27 cellular contexts compared by ENCODE assay signal in genomic region chr5:61254969-61255555, GRCh38.
DNase-seq lines count a peak whose midpoint lies in the region; ATAC-seq, FAIRE-seq and TF ChIP-seq lines count a peak whose summit lies in the region.
"Had no signal": no experiment of that assay in that cellular context is flagged by ENCODE, and none has a peak within 500 bp of the region (broad histone marks: within the 10 kb centered on the region; RNA-seq: fewer than 3 reads in every experiment).

No MANE protein-coding gene starts in this region.

- no peak overlapping the region for H3K9ac ChIP-seq in keratinocyte (ENCODE audit: control insufficient read depth, extremely low read depth, insufficient read depth, low read length)
- no peak overlapping the region for H3K9ac ChIP-seq in kidney (ENCODE audit: low read length in 2 of 2)
- H3K9ac ChIP-seq: KMS-11 had no signal

- DNase-seq in HFFc6: peak; percentile 35
- no peak for DNase-seq in RWPE2 (ENCODE audit: low spot score)
- no peak for DNase-seq in keratinocyte (ENCODE audit: low read depth, low spot score)
- peak; percentile 52 for DNase-seq in renal cortical epithelial cell (ENCODE audit: low read depth)
- no peak for DNase-seq in activated naive CD4-positive, alpha-beta T cell treated with Interleukin-2 at 50 U/mL for 16 hours
- no peak for DNase-seq in HK-2 (ENCODE audit: unreplicated experiment)
- no peak for DNase-seq in kidney
- DNase-seq in inferior parietal cortex (ENCODE audit: extremely low spot score): no peak
- DNase-seq: activated naive CD4-positive, alpha-beta T cell treated with anti-CD3 and anti-CD28 coated beads, Interleukin-2, amount 10 ng/mL, durations not matched to agents 7 days and 5 days; amniotic stem cell; colonic mucosa; DMS 273 treated with DMSO at 0.1 percent for 48 hours; GOT3; mesenchymal stem cell; naive B cell; NCI-H1930; NCI-H526 treated with DMSO at 0.1 percent for 48 hours; Right ventricle myocardium superior; SW 1271; T1000 had no signal

- H3K4me1 ChIP-seq in RWPE2 (ENCODE audit: insufficient read depth, poor library complexity, severe bottlenecking): peaks cover 5% of the 10 kb centered on the region
- peaks cover 13% of the 10 kb centered on the region for H3K4me1 ChIP-seq in keratinocyte (ENCODE audit: control insufficient read depth, extremely low read depth, insufficient read depth, low read length)
- peaks cover 11 to 12% of the 10 kb centered on the region in 2 donors for H3K4me1 ChIP-seq in kidney (ENCODE audit: control insufficient read depth in 1 of 2, insufficient read depth in 1 of 2, low read depth in 1 of 2, low read length in 2 of 2)
- H3K4me1 ChIP-seq: colonic mucosa had no signal

- H3K36me3 Mint-ChIP-seq in HFFc6 (ENCODE audit: low read depth): peaks cover 20% of the 10 kb centered on the region
- H3K36me3 Mint-ChIP-seq: activated naive CD4-positive, alpha-beta T cell treated with anti-CD3 and anti-CD28 coated beads, Interleukin-2, amount 10 ng/mL, durations not matched to agents 7 days and 5 days; naive B cell; WTC11 had no signal

- peaks cover 4% of the 10 kb centered on the region; the same call in 1 of the 2 replicates for H3K27me3 Mint-ChIP-seq in HFFc6 (ENCODE audit: insufficient read depth)

- peak overlapping the region; percentile 74 for H3K4me2 ChIP-seq in keratinocyte (ENCODE audit: control insufficient read depth, extremely low read depth, insufficient read depth, low read depth, low read length)
- H3K4me2 ChIP-seq: KMS-11 had no signal

- H3K79me2 ChIP-seq in keratinocyte (ENCODE audit: control insufficient read depth, insufficient read depth, low read length): no peaks in the 10 kb centered on the region

- H3K9me1 ChIP-seq in keratinocyte (ENCODE audit: control insufficient read depth, extremely low read depth, insufficient read depth, low read length): no peaks in the 10 kb centered on the region

- H3K27me3 ChIP-seq in RWPE2 (ENCODE audit: insufficient read depth, poor library complexity, severe bottlenecking) (no peaks in the 10 kb centered on the region), keratinocyte (ENCODE audit: control insufficient read depth, extremely low read depth, insufficient read depth, low read length) (no peaks in the 10 kb centered on the region)
- H3K27me3 ChIP-seq: colonic mucosa, tibial nerve had no signal

- H3K27ac ChIP-seq in RWPE2 (ENCODE audit: poor library complexity, severe bottlenecking) (no peak overlapping the region), keratinocyte (ENCODE audit: control insufficient read depth, insufficient read depth, low read length) (no peak overlapping the region), kidney (ENCODE audit: low read depth in 2 of 2, low read length in 2 of 2) (no peak overlapping the region)
- H3K27ac ChIP-seq: colonic mucosa, KMS-11, tibial nerve had no signal

- dilution Hi-C loops in keratinocyte (cut with MboI; ENCODE audit: extremely low pct_ligation_motif_present, low sequenced_read_pairs): no loop called here

- intact Hi-C loops in kidney (cut with DNase I): no loop called here

- H2AFZ ChIP-seq in keratinocyte (ENCODE audit: control insufficient read depth, low read length): peak overlapping the region; percentile 24

- no peaks in the 10 kb centered on the region for H3K9me3 Mint-ChIP-seq in HFFc6
- H3K9me3 Mint-ChIP-seq: activated naive CD4-positive, alpha-beta T cell treated with anti-CD3 and anti-CD28 coated beads, Interleukin-2, amount 10 ng/mL, durations not matched to agents 7 days and 5 days; stimulated activated naive CD8-positive, alpha-beta T cell treated with anti-CD3 and anti-CD28 coated beads, Interleukin-15, Interleukin-2, amounts not matched to agents 100 ng/mL and 50 ng/mL, for 24 hours had no signal

- H4K20me1 ChIP-seq in keratinocyte (ENCODE audit: control insufficient read depth, extremely low read depth, insufficient read depth, low read length): no peaks in the 10 kb centered on the region

- peaks cover 13% of the 10 kb centered on the region; the same call in 1 of the 2 replicates for H3K4me1 Mint-ChIP-seq in HFFc6 (ENCODE audit: low read depth)
- H3K4me1 Mint-ChIP-seq: activated naive CD4-positive, alpha-beta T cell treated with anti-CD3 and anti-CD28 coated beads, Interleukin-2, amount 10 ng/mL, durations not matched to agents 7 days and 5 days; WTC11 had no signal

- H3K4me3 ChIP-seq in RWPE2 (ENCODE audit: severe bottlenecking) (no peak overlapping the region), keratinocyte (ENCODE audit: control insufficient read depth in 2 of 3, extremely low read depth in 1 of 3, insufficient read depth in 2 of 3, low read depth in 1 of 3, low read length in 3 of 3) (peak overlapping the region in 1 of 3 experiments; percentile 9), kidney (ENCODE audit: low read length in 2 of 2) (no peak overlapping the region)
- H3K4me3 ChIP-seq: colonic mucosa, tibial nerve had no signal

- FAIRE-seq in keratinocyte (lab: Jason Lieb, UNC) (peak; percentile 84), kidney (lab: Jason Lieb, UNC) (no peak)
- FAIRE-seq: G401.6, GM18507, islet of Langerhans had no signal

- no peaks in the 10 kb centered on the region for H3K9me3 ChIP-seq in RWPE2 (ENCODE audit: severe bottlenecking)
- H3K9me3 ChIP-seq in keratinocyte (ENCODE audit: control insufficient read depth, low read depth, low read length): no peaks in the 10 kb centered on the region
- H3K9me3 ChIP-seq in kidney (ENCODE audit: control insufficient read depth in 1 of 2, low read length in 2 of 2): no peaks in the 10 kb centered on the region
- H3K9me3 ChIP-seq: colonic mucosa, tibial nerve had no signal

- TF ChIP-seq CTCF in HFFc6 (IDR thresholded peaks at IDR 0.05) (no peak), RWPE2 (IDR thresholded peaks at IDR 0.05; ENCODE audit: poor library complexity, severe bottlenecking) (no peak), keratinocyte (optimal IDR thresholded peaks at IDR 0.05 in 1 of 3, IDR thresholded peaks at IDR 0.05 in 1 of 3, conservative IDR thresholded peaks at IDR 0.05 in 1 of 3; ENCODE audit: extremely low read depth in 1 of 3, insufficient read depth in 2 of 3, low read length in 3 of 3) (no peak), kidney (IDR thresholded peaks at IDR 0.05; ENCODE audit: borderline replicate concordance, extremely low read depth, insufficient read depth) (no peak)

- ATAC-seq in RWPE2 (ENCODE audit: low read depth): peak; percentile 79
- ATAC-seq: WTC11 had no signal

- H3K4me3 Mint-ChIP-seq in HFFc6: no peak overlapping the region
- H3K4me3 Mint-ChIP-seq: activated naive CD4-positive, alpha-beta T cell treated with anti-CD3 and anti-CD28 coated beads, Interleukin-2, amount 10 ng/mL, durations not matched to agents 7 days and 5 days; naive B cell; stimulated activated naive CD8-positive, alpha-beta T cell treated with anti-CD3 and anti-CD28 coated beads, Interleukin-15, Interleukin-2, amounts not matched to agents 100 ng/mL and 50 ng/mL, for 24 hours; WTC11 had no signal

- H3K36me3 ChIP-seq in RWPE2 (ENCODE audit: low read depth) (peaks cover 5% of the 10 kb centered on the region; the same call in 1 of the 2 replicates), keratinocyte (ENCODE audit: control insufficient read depth in 2 of 2, extremely low read depth in 1 of 2, insufficient read depth in 2 of 2, low read length in 2 of 2) (no peaks in the 10 kb centered on the region), kidney (ENCODE audit: control insufficient read depth in 1 of 2, insufficient read depth in 2 of 2, low read length in 2 of 2) (no peaks in the 10 kb centered on the region)
- H3K36me3 ChIP-seq: colonic mucosa, tibial nerve had no signal

- no peak overlapping the region for H3K27ac Mint-ChIP-seq in HFFc6
- H3K27ac Mint-ChIP-seq: activated naive CD4-positive, alpha-beta T cell treated with anti-CD3 and anti-CD28 coated beads, Interleukin-2, amount 10 ng/mL, durations not matched to agents 7 days and 5 days; stimulated activated naive CD8-positive, alpha-beta T cell treated with anti-CD3 and anti-CD28 coated beads, Interleukin-15, Interleukin-2, amounts not matched to agents 100 ng/mL and 50 ng/mL, for 24 hours; WTC11 had no signal

Comparison
In these comparisons a context has a peak if more than half of its experiments do, and no peak if none do; other contexts are left out.
1. DNase-seq: peak in HFFc6 (single experiment) and renal cortical epithelial cell (single experiment); none in RWPE2 (single experiment), keratinocyte (single experiment), activated naive CD4-positive, alpha-beta T cell treated with Interleukin-2 at 50 U/mL for 16 hours (single experiment), HK-2 (single experiment), kidney (single experiment) and inferior parietal cortex (single experiment).